In genomic region chr18:58231930-58232329, GRCh38 we compare ENCODE assay signal across 10 cellular contexts.
DNase-seq lines count a peak whose midpoint lies in the region; ATAC-seq and TF ChIP-seq lines count a peak whose summit lies in the region.
"Had no signal": no experiment of that assay in that cellular context is flagged by ENCODE, and none has a peak within 500 bp of the region (broad histone marks: within the 10 kb centered on the region; RNA-seq: fewer than 3 reads in every experiment).

No MANE protein-coding gene starts in this region.

- H3K27me3 ChIP-seq in Loucy (ENCODE audit: insufficient read depth, low read length, poor library complexity, severe bottlenecking) (no peaks in the 10 kb centered on the region), endodermal cell (ENCODE audit: control insufficient read depth, insufficient read depth, low read length, poor library complexity, severe bottlenecking) (no peaks in the 10 kb centered on the region)

- H3K9me2 ChIP-seq in Loucy (replicated peaks; ENCODE audit: low read depth, low read length) = no peaks in the 10 kb centered on the region

- H4K20me1 ChIP-seq in Loucy (ENCODE audit: insufficient read depth, low read length, poor library complexity, severe bottlenecking) = no peaks in the 10 kb centered on the region

- H2AFZ ChIP-seq in Loucy (ENCODE audit: low read length) = no peak overlapping the region

- H3K9me3 ChIP-seq in Loucy (ENCODE audit: insufficient read depth, low read depth, low read length) = no peaks in the 10 kb centered on the region
- H3K9me3 ChIP-seq in endodermal cell (ENCODE audit: control insufficient read depth, low read length) = no peaks in the 10 kb centered on the region

- H3K36me3 Mint-ChIP-seq in endodermal cell (ENCODE audit: low read depth) (peaks cover 12% of the 10 kb centered on the region), osteocyte (ENCODE audit: unreplicated experiment) (no peaks in the 10 kb centered on the region)

- H3K4me2 ChIP-seq in Loucy (ENCODE audit: low read depth, low read length, poor library complexity, severe bottlenecking) = no peak overlapping the region

- H3K4me1 ChIP-seq in Loucy (ENCODE audit: insufficient read depth, low read length, poor library complexity, severe bottlenecking) (no peaks in the 10 kb centered on the region), endodermal cell (ENCODE audit: control insufficient read depth, insufficient read depth, low read length) (no peaks in the 10 kb centered on the region)

- H3F3A ChIP-seq in Loucy (ENCODE audit: low read depth) = no peaks in the 10 kb centered on the region

- H3K9me3 Mint-ChIP-seq in endodermal cell = no peaks in the 10 kb centered on the region
- H3K9me3 Mint-ChIP-seq in osteocyte (ENCODE audit: unreplicated experiment) = no peaks in the 10 kb centered on the region
- peaks cover 0 to 5% of the 10 kb centered on the region in 2 donors for H3K9me3 Mint-ChIP-seq in stimulated activated naive CD8-positive, alpha-beta T cell treated with anti-CD3 and anti-CD28 coated beads, Interleukin-15, amount 100 ng/mL, for 72 hours
- H3K9me3 Mint-ChIP-seq: central memory CD8-positive, alpha-beta T cell; T-helper 2 cell treated with Interferon-gamma antibody and Interleukin-4, amounts not matched to agents 5 μg/mL and 100 μg/mL, for 36 hours had no signal

- DNase-seq in endodermal cell = no peak
- no peak for DNase-seq in osteocyte (ENCODE audit: extremely low spot score, unreplicated experiment)
- no peak for DNase-seq in pons (ENCODE audit: low spot score)
- no peak for DNase-seq in NCI-H2227 treated with DMSO at 0.1 percent for 48 hours (lab: John Stamatoyannopoulos, UW)
- no peak for DNase-seq in stimulated activated CD4-positive, alpha-beta T cell treated with anti-CD3 and anti-CD28 coated beads, Interleukin-2, amount 100 ng/mL, for 48 hours
- no peak for DNase-seq in stimulated activated naive CD8-positive, alpha-beta T cell treated with anti-CD3 and anti-CD28 coated beads, Interleukin-15, amount 100 ng/mL, for 72 hours

- WGBS in endodermal cell (ENCODE audit: insufficient coverage in 1 of 2, insufficient read length in 1 of 2), 2 experiments = 77 to 100% methylated on average over 1 to 2 of the region's 2 CpGs

- H3K9ac ChIP-seq in Loucy (ENCODE audit: low read depth, low read length, poor library complexity, severe bottlenecking) = no peak overlapping the region
- no peak overlapping the region for H3K9ac ChIP-seq in endodermal cell (ENCODE audit: extremely low read depth, low read length, poor library complexity, severe bottlenecking)

- H3K27me3 Mint-ChIP-seq in endodermal cell (ENCODE audit: insufficient read depth) (no peaks in the 10 kb centered on the region), osteocyte (ENCODE audit: unreplicated experiment) (no peaks in the 10 kb centered on the region)
- H3K27me3 Mint-ChIP-seq in stimulated activated naive CD8-positive, alpha-beta T cell treated with anti-CD3 and anti-CD28 coated beads, Interleukin-15, amount 100 ng/mL, for 72 hours = no peaks in the 10 kb centered on the region

- peak; percentile 54; the same call in 2 of the 3 replicates for TF ChIP-seq CTCF in GM12872 (IDR thresholded peaks at IDR 0.05; ENCODE audit: insufficient read depth, low read depth, low read length)
- TF ChIP-seq CTCF in Loucy (conservative IDR thresholded peaks at IDR 0.05; ENCODE audit: low read length) = peak; percentile 61
- TF ChIP-seq CTCF in endodermal cell (conservative IDR thresholded peaks at IDR 0.05) = peak; percentile 56
- peak; percentile 30 for TF ChIP-seq CTCF in osteocyte (IDR thresholded peaks at IDR 0.05)

- no peak for ATAC-seq in stimulated activated naive CD8-positive, alpha-beta T cell treated with anti-CD3 and anti-CD28 coated beads, Interleukin-15, amount 100 ng/mL, for 72 hours

- H3K27ac Mint-ChIP-seq in endodermal cell (peak overlapping the region; percentile 32), osteocyte (ENCODE audit: unreplicated experiment) (no peak overlapping the region)
- H3K27ac Mint-ChIP-seq in stimulated activated naive CD8-positive, alpha-beta T cell treated with anti-CD3 and anti-CD28 coated beads, Interleukin-15, amount 100 ng/mL, for 72 hours = no peak overlapping the region
- H3K27ac Mint-ChIP-seq: T-helper 2 cell treated with Interferon-gamma antibody and Interleukin-4, amounts not matched to agents 5 μg/mL and 100 μg/mL, for 36 hours had no signal

- H3K4me1 Mint-ChIP-seq in endodermal cell (peaks cover 48% of the 10 kb centered on the region), osteocyte (ENCODE audit: unreplicated experiment) (peaks cover 29% of the 10 kb centered on the region)
- peaks cover 6% of the 10 kb centered on the region for H3K4me1 Mint-ChIP-seq in stimulated activated naive CD8-positive, alpha-beta T cell treated with anti-CD3 and anti-CD28 coated beads, Interleukin-15, amount 100 ng/mL, for 72 hours
- H3K4me1 Mint-ChIP-seq: central memory CD8-positive, alpha-beta T cell had no signal

- no peaks in the 10 kb centered on the region for H3K79me2 ChIP-seq in Loucy (ENCODE audit: insufficient read depth, low read length)

- H3K4me3 ChIP-seq in Loucy (ENCODE audit: low read length, poor library complexity, severe bottlenecking) = no peak overlapping the region
- no peak overlapping the region for H3K4me3 ChIP-seq in endodermal cell (ENCODE audit: low read length)

- H3K4me3 Mint-ChIP-seq in endodermal cell (no peak overlapping the region), osteocyte (ENCODE audit: unreplicated experiment) (no peak overlapping the region)
- no peak overlapping the region for H3K4me3 Mint-ChIP-seq in stimulated activated naive CD8-positive, alpha-beta T cell treated with anti-CD3 and anti-CD28 coated beads, Interleukin-15, amount 100 ng/mL, for 72 hours
- H3K4me3 Mint-ChIP-seq: central memory CD8-positive, alpha-beta T cell; T-helper 2 cell treated with Interferon-gamma antibody and Interleukin-4, amounts not matched to agents 5 μg/mL and 100 μg/mL, for 36 hours had no signal

- H3K27ac ChIP-seq in endodermal cell (ENCODE audit: low read depth, low read length) = no peak overlapping the region

- H3K36me3 ChIP-seq in Loucy (ENCODE audit: insufficient read depth, low read length) (no peaks in the 10 kb centered on the region), endodermal cell (ENCODE audit: control insufficient read depth, insufficient read depth, low read length) (no peaks in the 10 kb centered on the region)
